In the genomic region with DNA sequence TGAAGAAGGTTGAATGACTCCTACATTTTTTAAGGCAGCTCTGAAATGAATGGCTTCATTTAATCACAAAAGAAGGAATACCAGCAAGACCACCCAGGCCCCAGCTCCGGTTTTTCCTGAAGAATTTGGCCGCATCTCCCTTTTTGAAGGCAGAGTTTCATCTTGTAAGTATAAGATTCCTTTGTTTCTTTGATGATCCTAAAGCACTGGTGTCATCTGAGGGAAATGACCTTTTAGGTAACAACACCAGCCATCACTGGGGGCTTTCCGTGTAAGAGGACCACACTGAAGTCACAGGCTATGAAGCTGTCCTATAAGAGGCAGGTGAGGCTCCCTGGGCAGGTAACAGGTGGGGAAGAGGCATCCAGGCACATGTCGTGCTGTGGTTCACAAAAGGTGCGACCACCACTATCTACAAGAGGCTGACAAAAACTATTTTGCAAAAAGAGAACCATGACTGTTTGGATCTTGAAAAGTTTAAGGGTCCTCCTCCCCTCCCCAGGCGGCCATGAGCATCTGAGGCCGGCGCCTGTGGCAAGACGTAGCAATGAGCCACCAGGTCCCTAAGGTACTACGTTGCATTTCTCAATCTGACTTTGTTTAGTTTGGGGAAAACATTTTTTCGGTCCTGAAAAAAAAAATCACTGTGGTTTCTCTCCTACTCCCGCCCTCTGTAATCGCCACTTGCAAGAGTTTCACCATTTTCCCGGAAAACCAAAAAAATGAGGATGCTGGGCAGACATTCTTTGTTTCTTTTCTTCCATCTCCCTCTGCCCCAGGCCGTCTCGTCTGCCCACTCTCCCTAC, we compare ENCODE assay signal across 2 cellular contexts.
TF ChIP-seq lines count a peak whose summit lies in the region.

No MANE protein-coding gene starts in this region.

TF ChIP-seq in liver, 16 proteins besides CTCF, POLR2A, EP300 and RAD21:
- TF ChIP-seq EGR1 (IDR thresholded peaks at IDR 0.05; ENCODE audit: low read depth in 2 of 2) (no peak), FOXA1 (IDR thresholded peaks at IDR 0.05) (no peak), JUND (IDR thresholded peaks at IDR 0.05) (no peak), TAF1 (conservative IDR thresholded peaks at IDR 0.05) (no peak), HNF4A (conservative IDR thresholded peaks at IDR 0.05) (no peak), NR2F2 (IDR thresholded peaks at IDR 0.05) (no peak), GABPA (IDR thresholded peaks at IDR 0.05 in 1 of 2, conservative IDR thresholded peaks at IDR 0.05 in 1 of 2) (no peak), FOXA2 (IDR thresholded peaks at IDR 0.05) (no peak), RXRA (IDR thresholded peaks at IDR 0.05) (no peak), YY1 (IDR thresholded peaks at IDR 0.05) (no peak), SP1 (IDR thresholded peaks at IDR 0.05) (no peak)
- TF ChIP-seq, protein P1, sequence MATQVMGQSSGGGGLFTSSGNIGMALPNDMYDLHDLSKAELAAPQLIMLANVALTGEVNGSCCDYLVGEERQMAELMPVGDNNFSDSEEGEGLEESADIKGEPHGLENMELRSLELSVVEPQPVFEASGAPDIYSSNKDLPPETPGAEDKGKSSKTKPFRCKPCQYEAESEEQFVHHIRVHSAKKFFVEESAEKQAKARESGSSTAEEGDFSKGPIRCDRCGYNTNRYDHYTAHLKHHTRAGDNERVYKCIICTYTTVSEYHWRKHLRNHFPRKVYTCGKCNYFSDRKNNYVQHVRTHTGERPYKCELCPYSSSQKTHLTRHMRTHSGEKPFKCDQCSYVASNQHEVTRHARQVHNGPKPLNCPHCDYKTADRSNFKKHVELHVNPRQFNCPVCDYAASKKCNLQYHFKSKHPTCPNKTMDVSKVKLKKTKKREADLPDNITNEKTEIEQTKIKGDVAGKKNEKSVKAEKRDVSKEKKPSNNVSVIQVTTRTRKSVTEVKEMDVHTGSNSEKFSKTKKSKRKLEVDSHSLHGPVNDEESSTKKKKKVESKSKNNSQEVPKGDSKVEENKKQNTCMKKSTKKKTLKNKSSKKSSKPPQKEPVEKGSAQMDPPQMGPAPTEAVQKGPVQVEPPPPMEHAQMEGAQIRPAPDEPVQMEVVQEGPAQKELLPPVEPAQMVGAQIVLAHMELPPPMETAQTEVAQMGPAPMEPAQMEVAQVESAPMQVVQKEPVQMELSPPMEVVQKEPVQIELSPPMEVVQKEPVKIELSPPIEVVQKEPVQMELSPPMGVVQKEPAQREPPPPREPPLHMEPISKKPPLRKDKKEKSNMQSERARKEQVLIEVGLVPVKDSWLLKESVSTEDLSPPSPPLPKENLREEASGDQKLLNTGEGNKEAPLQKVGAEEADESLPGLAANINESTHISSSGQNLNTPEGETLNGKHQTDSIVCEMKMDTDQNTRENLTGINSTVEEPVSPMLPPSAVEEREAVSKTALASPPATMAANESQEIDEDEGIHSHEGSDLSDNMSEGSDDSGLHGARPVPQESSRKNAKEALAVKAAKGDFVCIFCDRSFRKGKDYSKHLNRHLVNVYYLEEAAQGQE (IDR thresholded peaks at IDR 0.05) = no peak
- TF ChIP-seq, protein P2, sequence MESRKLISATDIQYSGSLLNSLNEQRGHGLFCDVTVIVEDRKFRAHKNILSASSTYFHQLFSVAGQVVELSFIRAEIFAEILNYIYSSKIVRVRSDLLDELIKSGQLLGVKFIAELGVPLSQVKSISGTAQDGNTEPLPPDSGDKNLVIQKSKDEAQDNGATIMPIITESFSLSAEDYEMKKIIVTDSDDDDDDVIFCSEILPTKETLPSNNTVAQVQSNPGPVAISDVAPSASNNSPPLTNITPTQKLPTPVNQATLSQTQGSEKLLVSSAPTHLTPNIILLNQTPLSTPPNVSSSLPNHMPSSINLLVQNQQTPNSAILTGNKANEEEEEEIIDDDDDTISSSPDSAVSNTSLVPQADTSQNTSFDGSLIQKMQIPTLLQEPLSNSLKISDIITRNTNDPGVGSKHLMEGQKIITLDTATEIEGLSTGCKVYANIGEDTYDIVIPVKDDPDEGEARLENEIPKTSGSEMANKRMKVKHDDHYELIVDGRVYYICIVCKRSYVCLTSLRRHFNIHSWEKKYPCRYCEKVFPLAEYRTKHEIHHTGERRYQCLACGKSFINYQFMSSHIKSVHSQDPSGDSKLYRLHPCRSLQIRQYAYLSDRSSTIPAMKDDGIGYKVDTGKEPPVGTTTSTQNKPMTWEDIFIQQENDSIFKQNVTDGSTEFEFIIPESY (IDR thresholded peaks at IDR 0.05) = no peak
- TF ChIP-seq, protein P3, sequence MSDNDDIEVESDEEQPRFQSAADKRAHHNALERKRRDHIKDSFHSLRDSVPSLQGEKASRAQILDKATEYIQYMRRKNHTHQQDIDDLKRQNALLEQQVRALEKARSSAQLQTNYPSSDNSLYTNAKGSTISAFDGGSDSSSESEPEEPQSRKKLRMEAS (IDR thresholded peaks at IDR 0.05) = no peak
- TF ChIP-seq, protein P4, sequence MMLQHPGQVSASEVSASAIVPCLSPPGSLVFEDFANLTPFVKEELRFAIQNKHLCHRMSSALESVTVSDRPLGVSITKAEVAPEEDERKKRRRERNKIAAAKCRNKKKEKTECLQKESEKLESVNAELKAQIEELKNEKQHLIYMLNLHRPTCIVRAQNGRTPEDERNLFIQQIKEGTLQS (IDR thresholded peaks at IDR 0.05) = no peak

TF ChIP-seq in HepG2, 621 proteins besides CTCF, POLR2A, EP300 and RAD21:
- TF ChIP-seq IKZF4 (CRISPR knock-in tag; IDR thresholded peaks at IDR 0.05; ENCODE audit: borderline replicate concordance, low read depth, not compliant biosample characterization) (no peak), ZNF446 (CRISPR knock-in tag; IDR thresholded peaks at IDR 0.05) (no peak), ZNF530 (CRISPR knock-in tag; IDR thresholded peaks at IDR 0.05; ENCODE audit: low read depth) (no peak), ZNF788 (CRISPR knock-in tag; IDR thresholded peaks at IDR 0.05; ENCODE audit: borderline replicate concordance) (no peak), ZIK1 (CRISPR knock-in tag; IDR thresholded peaks at IDR 0.05; ENCODE audit: borderline replicate concordance, low read depth) (no peak), PRPF4 (IDR thresholded peaks at IDR 0.05; ENCODE audit: low read depth, low read length, poor library complexity, severe bottlenecking) (no peak), MXD4 (CRISPR knock-in tag; IDR thresholded peaks at IDR 0.05) (no peak), NR2F6 (IDR thresholded peaks at IDR 0.05) (no peak), NR2F6 (CRISPR knock-in tag; IDR thresholded peaks at IDR 0.05) (no peak), ZFAT (CRISPR knock-in tag; conservative IDR thresholded peaks at IDR 0.05) (no peak), TCF12 (IDR thresholded peaks at IDR 0.05) (no peak), TCF12 (CRISPR knock-in tag; IDR thresholded peaks at IDR 0.05) (no peak), PCBP1 (IDR thresholded peaks at IDR 0.05; ENCODE audit: borderline replicate concordance, low read depth, low read length) (no peak), ATM (IDR thresholded peaks at IDR 0.05; ENCODE audit: borderline replicate concordance) (no peak)
- TF ChIP-seq, protein P5, sequence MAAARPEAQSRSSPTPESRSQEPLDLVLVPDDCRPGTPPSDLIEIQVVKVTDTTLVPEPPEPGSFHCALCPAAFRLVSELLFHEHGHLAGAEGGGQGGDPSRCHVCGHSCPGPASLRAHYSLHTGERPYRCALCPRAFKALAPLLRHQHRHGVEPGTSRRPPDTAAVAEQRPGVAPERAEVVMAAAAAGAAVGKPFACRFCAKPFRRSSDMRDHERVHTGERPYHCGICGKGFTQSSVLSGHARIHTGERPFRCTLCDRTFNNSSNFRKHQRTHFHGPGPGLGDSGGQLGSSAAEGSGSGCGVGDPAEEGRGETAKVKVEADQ (CRISPR knock-in tag; IDR thresholded peaks at IDR 0.05; ENCODE audit: borderline replicate concordance) = no peak
- TF ChIP-seq, protein P6, sequence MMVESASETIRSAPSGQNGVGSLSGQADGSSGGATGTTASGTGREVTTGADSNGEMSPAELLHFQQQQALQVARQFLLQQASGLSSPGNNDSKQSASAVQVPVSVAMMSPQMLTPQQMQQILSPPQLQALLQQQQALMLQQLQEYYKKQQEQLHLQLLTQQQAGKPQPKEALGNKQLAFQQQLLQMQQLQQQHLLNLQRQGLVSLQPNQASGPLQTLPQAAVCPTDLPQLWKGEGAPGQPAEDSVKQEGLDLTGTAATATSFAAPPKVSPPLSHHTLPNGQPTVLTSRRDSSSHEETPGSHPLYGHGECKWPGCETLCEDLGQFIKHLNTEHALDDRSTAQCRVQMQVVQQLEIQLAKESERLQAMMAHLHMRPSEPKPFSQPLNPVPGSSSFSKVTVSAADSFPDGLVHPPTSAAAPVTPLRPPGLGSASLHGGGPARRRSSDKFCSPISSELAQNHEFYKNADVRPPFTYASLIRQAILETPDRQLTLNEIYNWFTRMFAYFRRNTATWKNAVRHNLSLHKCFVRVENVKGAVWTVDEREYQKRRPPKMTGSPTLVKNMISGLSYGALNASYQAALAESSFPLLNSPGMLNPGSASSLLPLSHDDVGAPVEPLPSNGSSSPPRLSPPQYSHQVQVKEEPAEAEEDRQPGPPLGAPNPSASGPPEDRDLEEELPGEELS (CRISPR knock-in tag; IDR thresholded peaks at IDR 0.05) = no peak
- TF ChIP-seq, protein P7, sequence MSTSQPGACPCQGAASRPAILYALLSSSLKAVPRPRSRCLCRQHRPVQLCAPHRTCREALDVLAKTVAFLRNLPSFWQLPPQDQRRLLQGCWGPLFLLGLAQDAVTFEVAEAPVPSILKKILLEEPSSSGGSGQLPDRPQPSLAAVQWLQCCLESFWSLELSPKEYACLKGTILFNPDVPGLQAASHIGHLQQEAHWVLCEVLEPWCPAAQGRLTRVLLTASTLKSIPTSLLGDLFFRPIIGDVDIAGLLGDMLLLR (CRISPR knock-in tag; IDR thresholded peaks at IDR 0.05) = no peak
